Comparison of ENCODE assay signal across 8 cellular contexts in the genomic region with DNA sequence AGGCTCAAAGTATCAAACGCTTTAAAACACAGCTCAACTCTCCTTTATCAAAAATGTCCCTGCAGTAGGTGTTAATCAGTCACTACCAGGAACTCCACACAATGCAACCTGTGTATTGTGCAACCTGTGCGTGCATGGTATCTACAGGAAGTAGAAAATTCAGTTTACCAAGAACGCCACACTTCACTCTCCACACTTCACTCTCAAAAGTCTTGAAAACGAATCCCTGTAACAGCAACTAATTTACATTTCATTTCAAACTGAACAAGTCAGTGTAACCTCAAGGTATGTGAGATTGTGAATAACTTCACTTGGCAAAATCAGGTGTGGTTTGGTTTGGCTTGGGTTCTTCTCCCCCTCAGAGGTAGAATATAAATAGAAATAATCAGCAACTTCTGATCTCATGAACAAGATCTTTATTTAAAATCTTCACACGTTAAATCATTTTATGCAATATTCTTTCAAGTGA. TPM values are rescaled to one million over a fixed set of nuclear protein-coding genes. Genes with fewer than 3 reads are reported as not detected.
A peak's percentile ranks its signal among the peaks of the same experiment; 100 is the strongest.
DNase-seq lines count a peak whose midpoint lies in the region; ATAC-seq and TF ChIP-seq lines count a peak whose summit lies in the region.

No MANE protein-coding gene starts in this region.

- H3K4me1 ChIP-seq in Karpas-422 (ENCODE audit: low read length) (peaks cover 23% of the 10 kb centered on the region), mononuclear cell (ENCODE audit: insufficient read depth, low read length) (peaks cover 37% of the 10 kb centered on the region), SK-N-SH (ENCODE audit: control insufficient read depth in 1 of 2, insufficient read depth in 2 of 2, low read depth in 1 of 2, low read length in 1 of 2) (peaks cover 3 to 14% of the 10 kb centered on the region in 2 experiments; a peak in 3 of 4 replicates)

- POLR2A ChIA-PET in SK-N-SH (lab: Yijun Ruan, JAX), result no interaction called here

- H3K36me3 ChIP-seq in Karpas-422 (ENCODE audit: insufficient read depth, low read length), result no peaks in the 10 kb centered on the region
- no peaks in the 10 kb centered on the region for H3K36me3 ChIP-seq in SK-N-SH (replicated peaks in 1 of 2; ENCODE audit: control insufficient read depth in 1 of 2, insufficient read depth in 2 of 2, low read length in 1 of 2)

- no peaks in the 10 kb centered on the region for H3K27me3 Mint-ChIP-seq in activated naive CD8-positive, alpha-beta T cell treated with anti-CD3 and anti-CD28 coated beads, Interleukin-2, amount 50 U/mL, for 24 hours

- no peak overlapping the region for H3K4me3 ChIP-seq in Karpas-422 (ENCODE audit: low read length)
- peak overlapping the region; percentile 78 for H3K4me3 ChIP-seq in mononuclear cell (ENCODE audit: low read length)
- H3K4me3 ChIP-seq in SK-N-SH (ENCODE audit: low read depth in 2 of 2, low read length in 1 of 2), result no peak overlapping the region

- H3K9me3 Mint-ChIP-seq in activated naive CD8-positive, alpha-beta T cell treated with anti-CD3 and anti-CD28 coated beads, Interleukin-2, amount 50 U/mL, for 24 hours, result no peaks in the 10 kb centered on the region

- H3K27me3 ChIP-seq in Karpas-422 (ENCODE audit: low read length) (no peaks in the 10 kb centered on the region), mononuclear cell (ENCODE audit: insufficient read depth, low read length) (no peaks in the 10 kb centered on the region), SK-N-SH (ENCODE audit: insufficient read depth) (no peaks in the 10 kb centered on the region)

- CTCF ChIA-PET in SK-N-SH (lab: Yijun Ruan, JAX), result no interaction called here

- no peak for TF ChIP-seq EP300 in SK-N-SH (IDR thresholded peaks at IDR 0.05; ENCODE audit: borderline replicate concordance in 1 of 2, low read depth in 1 of 2, low read length in 1 of 2)

- no peaks in the 10 kb centered on the region for H3K9me2 ChIP-seq in Karpas-422 (replicated peaks; ENCODE audit: insufficient read depth, low read length)
- no peaks in the 10 kb centered on the region for H3K9me2 ChIP-seq in SK-N-SH

- H3F3A ChIP-seq in SK-N-SH (replicated peaks; ENCODE audit: insufficient read depth), result no peaks in the 10 kb centered on the region

- H3K4me2 ChIP-seq in Karpas-422 (ENCODE audit: low read depth, low read length, poor library complexity, severe bottlenecking) (peak overlapping the region; percentile 81), SK-N-SH (no peak overlapping the region)

- H3K27ac Mint-ChIP-seq in activated naive CD8-positive, alpha-beta T cell treated with anti-CD3 and anti-CD28 coated beads, Interleukin-2, amount 50 U/mL, for 24 hours, result peak overlapping the region; percentile 24

- peak; percentile 4 for DNase-seq in activated effector memory CD4-positive, alpha-beta T cell treated with Interleukin-2 at 50 U/mL for 16 hours
- DNase-seq in activated effector memory CD4-positive, alpha-beta T cell treated with anti-CD3 and anti-CD28 coated beads, Interleukin-2, amount 50 U/mL, for 16 hours, result no peak
- DNase-seq in Karpas-422, result no peak
- no peak for DNase-seq in activated naive CD8-positive, alpha-beta T cell treated with anti-CD3 and anti-CD28 coated beads, Interleukin-2, amount 50 U/mL, for 24 hours
- no peak for DNase-seq in middle frontal gyrus (ENCODE audit: extremely low spot score, low spot score)
- DNase-seq in midbrain (lab: John Stamatoyannopoulos, UW), result no peak
- DNase-seq in SK-N-SH, result no peak

- WGBS in SK-N-SH (ENCODE audit: low lambda C conversion rate), result 86% methylated on average over 5 of the region's 5 CpGs

- H3K4me3 Mint-ChIP-seq in activated naive CD8-positive, alpha-beta T cell treated with anti-CD3 and anti-CD28 coated beads, Interleukin-2, amount 50 U/mL, for 24 hours, result peak overlapping the region; percentile 83

- TF ChIP-seq CTCF in SK-N-SH (IDR thresholded peaks at IDR 0.05), result no peak

- no peaks in the 10 kb centered on the region for H3K9me3 ChIP-seq in Karpas-422 (ENCODE audit: low read length)
- no peaks in the 10 kb centered on the region for H3K9me3 ChIP-seq in mononuclear cell (ENCODE audit: low read depth, low read length)
- H3K9me3 ChIP-seq in SK-N-SH, result no peaks in the 10 kb centered on the region

- TF ChIP-seq RAD21 in SK-N-SH (IDR thresholded peaks at IDR 0.05; ENCODE audit: low read length), result no peak

- H2AFZ ChIP-seq in Karpas-422 (ENCODE audit: low read length), result no peak overlapping the region
- no peak overlapping the region for H2AFZ ChIP-seq in SK-N-SH (ENCODE audit: low read depth)

- H4K20me1 ChIP-seq in Karpas-422 (ENCODE audit: insufficient read depth, low read depth, low read length), result no peaks in the 10 kb centered on the region
- no peaks in the 10 kb centered on the region for H4K20me1 ChIP-seq in SK-N-SH (ENCODE audit: insufficient read depth)

- H3K79me2 ChIP-seq in Karpas-422 (ENCODE audit: low read length) (no peaks in the 10 kb centered on the region), SK-N-SH (ENCODE audit: insufficient read depth) (no peaks in the 10 kb centered on the region)

- ATAC-seq in activated naive CD8-positive, alpha-beta T cell treated with anti-CD3 and anti-CD28 coated beads, Interleukin-2, amount 50 U/mL, for 24 hours, result no peak

- H3K36me3 Mint-ChIP-seq in activated naive CD8-positive, alpha-beta T cell treated with anti-CD3 and anti-CD28 coated beads, Interleukin-2, amount 50 U/mL, for 24 hours (ENCODE audit: low read depth), result peaks cover 10% of the 10 kb centered on the region

- H3K4me1 Mint-ChIP-seq in activated naive CD8-positive, alpha-beta T cell treated with anti-CD3 and anti-CD28 coated beads, Interleukin-2, amount 50 U/mL, for 24 hours, result peaks cover 31% of the 10 kb centered on the region

- H3K27ac ChIP-seq in Karpas-422 (ENCODE audit: low read length) (no peak overlapping the region), SK-N-SH (ENCODE audit: low read depth in 2 of 2, low read length in 1 of 2) (no peak overlapping the region)

- H3K9ac ChIP-seq in Karpas-422 (ENCODE audit: low read length) (no peak overlapping the region), SK-N-SH (no peak overlapping the region)

TF ChIP-seq in SK-N-SH, 30 proteins besides CTCF, POLR2A, EP300 and RAD21 (continues in another document):
- TF ChIP-seq JUND (IDR thresholded peaks at IDR 0.05) (no peak), FOXJ3 (CRISPR knock-in tag; IDR thresholded peaks at IDR 0.05) (no peak), RXRA (IDR thresholded peaks at IDR 0.05; ENCODE audit: borderline replicate concordance, low read depth) (no peak), ZBTB33 (IDR thresholded peaks at IDR 0.05; ENCODE audit: borderline replicate concordance, low read depth) (no peak), USF2 (IDR thresholded peaks at IDR 0.05; ENCODE audit: borderline replicate concordance, low read depth, low read length) (no peak), ELF1 (IDR thresholded peaks at IDR 0.05) (no peak), USF1 (IDR thresholded peaks at IDR 0.05; ENCODE audit: borderline replicate concordance, low read depth) (no peak), NFIC (IDR thresholded peaks at IDR 0.05; ENCODE audit: borderline replicate concordance) (no peak), POLR2AphosphoS5 (IDR thresholded peaks at IDR 0.05; ENCODE audit: low read depth, low read length) (no peak), RFX5 (IDR thresholded peaks at IDR 0.05; ENCODE audit: low read length) (no peak), TEAD4 (IDR thresholded peaks at IDR 0.05; ENCODE audit: borderline replicate concordance, insufficient read depth) (no peak), RCOR1 (IDR thresholded peaks at IDR 0.05; ENCODE audit: low read length) (no peak)

RNA-seq across cellular contexts. Expression of gene RALGAPA2, which starts 1.6 kb away (rescaled TPM):
- total RNA-seq in Karpas-422 (2014; rRNA removed; shearing (Covaris generic); ENCODE audit: low replicate concordance), result 6.3 and 6.5 TPM in 2 replicates
- total RNA-seq in mononuclear cell, result 18.4 TPM
- 1.0 and 1.5 TPM in 2 replicates for polyA plus RNA-seq in SK-N-SH (2012; rRNA removed)
- 1.0 and 1.3 TPM in 2 replicates for polyA plus RNA-seq in SK-N-SH (2012; cell fraction: cytosol; rRNA removed)
- 2.9 and 3.8 TPM in 2 replicates for polyA plus RNA-seq in SK-N-SH (2012; cell fraction: nucleus; rRNA removed)
